In genomic region chr9:131263033-131263343, GRCh38 we compare ENCODE assay signal across 1 cellular context. TPM values are rescaled to one million over a fixed set of nuclear protein-coding genes. Genes with fewer than 3 reads are reported as not detected.
"Had no signal": no experiment of that assay in that cellular context is flagged by ENCODE, and none has a peak within 500 bp of the region (broad histone marks: within the 10 kb centered on the region; RNA-seq: fewer than 3 reads in every experiment).

No MANE protein-coding gene starts in this region.

RNA-seq across cellular contexts. Expression of gene PLPP7, which starts 26.5 kb away (rescaled TPM):
- total RNA-seq: bronchial epithelial cell had no signal
